Comparison of ENCODE assay signal across 16 cellular contexts in genomic region chr1:7301346-7301993, GRCh38.
A peak's percentile ranks its signal among the peaks of the same experiment; 100 is the strongest.
DNase-seq lines count a peak whose midpoint lies in the region; ATAC-seq and TF ChIP-seq lines count a peak whose summit lies in the region.
"Had no signal": no experiment of that assay in that cellular context is flagged by ENCODE, and none has a peak within 500 bp of the region (broad histone marks: within the 10 kb centered on the region; RNA-seq: fewer than 3 reads in every experiment).

No MANE protein-coding gene starts in this region.

- no peak for TF ChIP-seq RAD21 in SK-N-SH (IDR thresholded peaks at IDR 0.05; ENCODE audit: low read length)

- H3K36me3 ChIP-seq in SK-N-SH (replicated peaks in 1 of 2; ENCODE audit: control insufficient read depth in 1 of 2, insufficient read depth in 2 of 2, low read length in 1 of 2) (no peaks in the 10 kb centered on the region), smooth muscle cell (ENCODE audit: low read depth) (no peaks in the 10 kb centered on the region)
- H3K36me3 ChIP-seq: pancreas had no signal

- H3K4me3 ChIP-seq in SK-N-SH (ENCODE audit: low read depth in 2 of 2, low read length in 1 of 2) = no peak overlapping the region
- no peak overlapping the region for H3K4me3 ChIP-seq in smooth muscle cell
- H3K4me3 ChIP-seq: mucosa of descending colon, pancreas had no signal

- no peak overlapping the region; the same call in 1 of the 2 replicates for H3K9ac ChIP-seq in SK-N-SH
- peak overlapping the region; percentile 57 for H3K9ac ChIP-seq in smooth muscle cell (ENCODE audit: low read depth)

- H3K4me1 ChIP-seq in SK-N-SH (ENCODE audit: control insufficient read depth in 1 of 2, insufficient read depth in 2 of 2, low read depth in 1 of 2, low read length in 1 of 2) (peaks cover 18 to 29% of the 10 kb centered on the region in 2 experiments; a peak in 3 of 4 replicates), smooth muscle cell (ENCODE audit: low read depth) (peaks cover 19% of the 10 kb centered on the region)
- H3K4me1 ChIP-seq: pancreas had no signal

- peak overlapping the region; percentile 63; the same call in 1 of the 2 replicates for H2AFZ ChIP-seq in SK-N-SH (ENCODE audit: low read depth)
- no peak overlapping the region for H2AFZ ChIP-seq in smooth muscle cell (ENCODE audit: low read depth)

- H3F3A ChIP-seq in SK-N-SH (replicated peaks; ENCODE audit: insufficient read depth) (peaks cover 37% of the 10 kb centered on the region), smooth muscle cell (ENCODE audit: low read depth) (peaks cover 10% of the 10 kb centered on the region)

- no peak for TF ChIP-seq EP300 in SK-N-SH (IDR thresholded peaks at IDR 0.05; ENCODE audit: borderline replicate concordance in 1 of 2, low read depth in 1 of 2, low read length in 1 of 2)

- POLR2A ChIA-PET in SK-N-SH (lab: Yijun Ruan, JAX) = no interaction called here

- H3K79me2 ChIP-seq in SK-N-SH (ENCODE audit: insufficient read depth) (no peaks in the 10 kb centered on the region), smooth muscle cell (ENCODE audit: low read depth) (no peaks in the 10 kb centered on the region)

- 90% methylated on average over 4 of the region's 11 CpGs for WGBS in SK-N-SH (ENCODE audit: low lambda C conversion rate)
- 67% methylated on average over 11 of the region's 11 CpGs for WGBS in smooth muscle cell (ENCODE audit: low lambda C conversion rate)

- H3K4me2 ChIP-seq in SK-N-SH (peak overlapping the region; percentile 80; the same call in 1 of the 2 replicates), smooth muscle cell (no peak overlapping the region)

- H3K9me3 ChIP-seq in SK-N-SH (0 out of 2 replicates have a peak, but pooled peaks cover 4% of the 10 kb centered on the region), smooth muscle cell (replicated peaks; ENCODE audit: low read depth) (no peaks in the 10 kb centered on the region)
- H3K9me3 ChIP-seq: pancreas had no signal

- H4K20me1 ChIP-seq in SK-N-SH (ENCODE audit: insufficient read depth) (no peaks in the 10 kb centered on the region), smooth muscle cell (ENCODE audit: low read depth) (no peaks in the 10 kb centered on the region)

- TF ChIP-seq CTCF in SK-N-SH (IDR thresholded peaks at IDR 0.05) (no peak), smooth muscle cell (IDR thresholded peaks at IDR 0.05; ENCODE audit: borderline replicate concordance, insufficient read depth, poor library complexity, severe bottlenecking) (no peak)

- CTCF ChIA-PET in SK-N-SH (lab: Yijun Ruan, JAX) = interaction anchor here (0.8 to 1.8 kb wide), 2 partner anchors 12 to 213 kb away, joined by 3 to 8 read pairs; no protein-coding TSS in a partner anchor

- H3K27me3 ChIP-seq in SK-N-SH (ENCODE audit: insufficient read depth) (no peaks in the 10 kb centered on the region), smooth muscle cell (ENCODE audit: low read depth) (no peaks in the 10 kb centered on the region)
- H3K27me3 ChIP-seq: pancreas had no signal

- DNase-seq in NCI-H345 treated with DMSO at 0.1 percent for 48 hours (lab: John Stamatoyannopoulos, UW; ENCODE audit: unreplicated experiment) = peak; percentile 83
- DNase-seq in NCI-H345 (lab: John Stamatoyannopoulos, UW) = no peak
- DNase-seq in SK-N-SH = no peak
- DNase-seq in kidney glomerular epithelial cell (lab: John Stamatoyannopoulos, UW) = peak; percentile 47
- no peak for DNase-seq in smooth muscle cell (lab: John Stamatoyannopoulos, UW; ENCODE audit: unreplicated experiment)
- DNase-seq in NCI-H1694 treated with DMSO at 0.1 percent for 48 hours (lab: John Stamatoyannopoulos, UW) = no peak
- DNase-seq: 8988T; activated effector memory CD4-positive, alpha-beta T cell treated with anti-CD3 and anti-CD28 coated beads, Interleukin-2, amount 50 U/mL, for 16 hours; NCI-H146; NCI-H510A treated with DMSO at 0.1 percent for 48 hours; pancreas had no signal

- ATAC-seq in activated CD4-positive, CD25-positive, alpha-beta regulatory T cell treated with anti-CD3 and anti-CD28 coated beads, Interleukin-2, amount 50 U/mL, for 24 hours = no peak
- ATAC-seq in GM18502 (IDR thresholded peaks at IDR 0.05; ENCODE audit: poor library complexity, unreplicated experiment) = no peak
- ATAC-seq: pancreas; stimulated activated memory B cell treated with anti-CD40 and anti-IgM and Interleukin-4, amounts not matched to agents 10 μg/mL and 1 μg/mL and 100 μg/mL, for 72 hours had no signal

- H3K27ac ChIP-seq in SK-N-SH (ENCODE audit: low read depth in 2 of 2, low read length in 1 of 2) (peak overlapping the region; percentile 39 to 100; a peak in 3 of 4 replicates), smooth muscle cell (ENCODE audit: low read depth) (peak overlapping the region; percentile 99)
- H3K27ac ChIP-seq: pancreas, VCaP had no signal

- no peaks in the 10 kb centered on the region for H3K9me2 ChIP-seq in SK-N-SH

TF ChIP-seq in SK-N-SH, 30 proteins besides CTCF, POLR2A, EP300 and RAD21:
- no peak for TF ChIP-seq ZBTB33 (IDR thresholded peaks at IDR 0.05; ENCODE audit: borderline replicate concordance, low read depth)
- TF ChIP-seq IRF3 (IDR thresholded peaks at IDR 0.05; ENCODE audit: low read depth, low read length) = no peak
- no peak for TF ChIP-seq RXRA (IDR thresholded peaks at IDR 0.05; ENCODE audit: borderline replicate concordance, low read depth)
- no peak for TF ChIP-seq FOXJ3 (CRISPR knock-in tag; IDR thresholded peaks at IDR 0.05)
- TF ChIP-seq NFIC (IDR thresholded peaks at IDR 0.05; ENCODE audit: borderline replicate concordance) = no peak
- TF ChIP-seq MAX (IDR thresholded peaks at IDR 0.05; ENCODE audit: low read depth) = no peak
- no peak for TF ChIP-seq MEF2A (IDR thresholded peaks at IDR 0.05; ENCODE audit: borderline replicate concordance, low read depth)

Comparison
In these comparisons a context has a peak if more than half of its experiments do, and no peak if none do; other contexts are left out.
1. DNase-seq: peak in NCI-H345 treated with DMSO at 0.1 percent for 48 hours (single experiment) and kidney glomerular epithelial cell (single experiment); none in NCI-H345 (single experiment), SK-N-SH (single experiment), smooth muscle cell (single experiment) and NCI-H1694 treated with DMSO at 0.1 percent for 48 hours (single experiment).